ENCODE assay signal across 9 cellular contexts in genomic region chr17:42312285-42313130, GRCh38. TPM values are rescaled to one million over a fixed set of nuclear protein-coding genes. Genes with fewer than 3 reads are reported as not detected.
DNase-seq lines count a peak whose midpoint lies in the region; ATAC-seq and TF ChIP-seq lines count a peak whose summit lies in the region.
"Had no signal": no experiment of that assay in that cellular context is flagged by ENCODE, and none has a peak within 500 bp of the region (broad histone marks: within the 10 kb centered on the region; RNA-seq: fewer than 3 reads in every experiment).

No MANE protein-coding gene starts in this region.

- peaks cover 47% of the 10 kb centered on the region for H3K4me1 ChIP-seq in CD4-positive, CD25-positive, alpha-beta regulatory T cell (ENCODE audit: control insufficient read depth, insufficient read depth, low read length, poor library complexity, severe bottlenecking)

- ATAC-seq in CD4-positive, CD25-positive, alpha-beta regulatory T cell (ENCODE audit: low read depth in 2 of 2) = peak; percentile 69 to 71
- ATAC-seq in HG03442 (IDR thresholded peaks at IDR 0.05; ENCODE audit: unreplicated experiment) = no peak

- H3K36me3 Mint-ChIP-seq in CD4-positive, CD25-positive, alpha-beta regulatory T cell = peaks cover 27% of the 10 kb centered on the region
- peaks cover 46% of the 10 kb centered on the region for H3K36me3 Mint-ChIP-seq in endothelial cell (ENCODE audit: low read depth, unreplicated experiment)

- peak; percentile 53 to 80 (median 72) for DNase-seq in CD4-positive, CD25-positive, alpha-beta regulatory T cell
- DNase-seq in H4 (ENCODE audit: low spot score) = peak; percentile 53
- peak; percentile 91 to 94 for DNase-seq in NCI-H524 (lab: John Stamatoyannopoulos, UW)
- DNase-seq in activated CD8-positive, alpha-beta memory T cell treated with anti-CD3 and anti-CD28 coated beads, Interleukin-2, amount 50 U/mL, for 48 hours = peak; percentile 89
- DNase-seq in endothelial cell (ENCODE audit: low spot score) = peak; percentile 90
- DNase-seq in midbrain (lab: John Stamatoyannopoulos, UW) = peak; percentile 87
- DNase-seq in stimulated activated CD8-positive, alpha-beta memory T cell treated with anti-CD3 and anti-CD28 coated beads, Interleukin-4, amount 100 ng/mL, for 24 hours (ENCODE audit: low read depth) = peak; percentile 64

- peaks cover 15 to 70% (median 26%) of the 10 kb centered on the region in 4 donors for H3K4me1 Mint-ChIP-seq in CD4-positive, CD25-positive, alpha-beta regulatory T cell
- H3K4me1 Mint-ChIP-seq in endothelial cell (ENCODE audit: unreplicated experiment) = peaks cover 44% of the 10 kb centered on the region

- H3K27me3 ChIP-seq in CD4-positive, CD25-positive, alpha-beta regulatory T cell (ENCODE audit: control insufficient read depth, insufficient read depth, low read length) = no peaks in the 10 kb centered on the region

- H3K4me3 ChIP-seq in CD4-positive, CD25-positive, alpha-beta regulatory T cell (ENCODE audit: low read depth, low read length) = no peak overlapping the region

- no peaks in the 10 kb centered on the region for H3K9me3 Mint-ChIP-seq in CD4-positive, CD25-positive, alpha-beta regulatory T cell
- no peaks in the 10 kb centered on the region for H3K9me3 Mint-ChIP-seq in endothelial cell (ENCODE audit: unreplicated experiment)

- H3K27ac Mint-ChIP-seq in CD4-positive, CD25-positive, alpha-beta regulatory T cell = peak overlapping the region in 2 of 3 donors; percentile 71 to 86
- H3K27ac Mint-ChIP-seq in endothelial cell (ENCODE audit: unreplicated experiment) = no peak overlapping the region

- peak; percentile 39 for TF ChIP-seq CTCF in endothelial cell (IDR thresholded peaks at IDR 0.05; ENCODE audit: unreplicated experiment)

- H3K27me3 Mint-ChIP-seq in CD4-positive, CD25-positive, alpha-beta regulatory T cell = no peaks in the 10 kb centered on the region
- peaks cover 7% of the 10 kb centered on the region for H3K27me3 Mint-ChIP-seq in endothelial cell (ENCODE audit: unreplicated experiment)

- peak overlapping the region; percentile 63 to 82 (median 69) for H3K4me3 Mint-ChIP-seq in CD4-positive, CD25-positive, alpha-beta regulatory T cell
- no peak overlapping the region for H3K4me3 Mint-ChIP-seq in endothelial cell (ENCODE audit: unreplicated experiment)

- H3K27ac ChIP-seq in CD4-positive, CD25-positive, alpha-beta regulatory T cell (ENCODE audit: insufficient read depth, low read length, poor library complexity, severe bottlenecking) = peak overlapping the region; percentile 55
- H3K27ac ChIP-seq: KMS-11 had no signal

- H3K36me3 ChIP-seq in CD4-positive, CD25-positive, alpha-beta regulatory T cell (ENCODE audit: control insufficient read depth, insufficient read depth, low read length) = peaks cover 53% of the 10 kb centered on the region

- no peaks in the 10 kb centered on the region for H3K9me3 ChIP-seq in CD4-positive, CD25-positive, alpha-beta regulatory T cell (ENCODE audit: control insufficient read depth in 2 of 2, low read length in 2 of 2)

RNA-seq across cellular contexts. Expression of gene STAT5A, which starts 24.2 kb away (rescaled TPM):
- 177 TPM for total RNA-seq in CD4-positive, CD25-positive, alpha-beta regulatory T cell
- polyA plus RNA-seq in CD4-positive, CD25-positive, alpha-beta regulatory T cell = 10 to 100 TPM; 71.1 to 90.9 (median 76.7) TPM
- 0.35 and 0.41 TPM in 2 replicates for total RNA-seq in H4 (2014; rRNA removed; shearing (Covaris generic))
- total RNA-seq in endothelial cell (ENCODE audit: unreplicated experiment) = 67.2 TPM

RNA-seq across cellular contexts. Expression of gene STAT5B, which starts 36.3 kb away (rescaled TPM):
- total RNA-seq in CD4-positive, CD25-positive, alpha-beta regulatory T cell = 241 TPM
- 100 to 1,000 TPM; 109 to 117 (median 112) TPM for polyA plus RNA-seq in CD4-positive, CD25-positive, alpha-beta regulatory T cell
- total RNA-seq in H4 (2014; rRNA removed; shearing (Covaris generic)) = 13.7 and 25.0 TPM in 2 replicates
- 40.2 TPM for total RNA-seq in endothelial cell (ENCODE audit: unreplicated experiment)

Comparison
In these comparisons a context has a peak if more than half of its experiments do, and no peak if none do; other contexts are left out.
1. RNA of gene STAT5A, which starts 24.2 kb away (total RNA-seq): 177 TPM in CD4-positive, CD25-positive, alpha-beta regulatory T cell (single experiment) and 67.2 TPM in endothelial cell (single experiment); 0.35 to 0.41 TPM in H4; every median in the first group is over 10 times any median in the second.
2. Peak in every context shown above with its lines, with median percentiles within 50 percentile points of each other: DNase-seq.